Comparison of ENCODE assay signal across 18 cellular contexts in genomic region chr19:566844-567243, GRCh38. TPM values are rescaled to one million over a fixed set of nuclear protein-coding genes. Genes with fewer than 3 reads are reported as not detected.
A peak's percentile ranks its signal among the peaks of the same experiment; 100 is the strongest.
DNase-seq lines count a peak whose midpoint lies in the region; ATAC-seq and TF ChIP-seq lines count a peak whose summit lies in the region.
"Had no signal": no experiment of that assay in that cellular context is flagged by ENCODE, and none has a peak within 500 bp of the region (broad histone marks: within the 10 kb centered on the region; RNA-seq: fewer than 3 reads in every experiment).

No MANE protein-coding gene starts in this region.

- H3K36me3 ChIP-seq in muscle layer of duodenum (ENCODE audit: control insufficient read depth in 1 of 2, insufficient read depth in 2 of 2, low read length in 2 of 2) (no peaks in the 10 kb centered on the region), stomach smooth muscle (ENCODE audit: control insufficient read depth in 2 of 2, insufficient read depth in 2 of 2, low read length in 2 of 2) (no peaks in the 10 kb centered on the region)
- H3K36me3 ChIP-seq: right atrium auricular region had no signal

- no peaks in the 10 kb centered on the region for H3K9me3 ChIP-seq in muscle layer of duodenum (ENCODE audit: control insufficient read depth in 1 of 2, low read length in 2 of 2)
- H3K9me3 ChIP-seq in stomach smooth muscle (ENCODE audit: control insufficient read depth in 2 of 2, low read length in 2 of 2), result no peaks in the 10 kb centered on the region
- H3K9me3 ChIP-seq: mucosa of descending colon, right atrium auricular region had no signal

- peak overlapping the region; percentile 45 for H3K27ac ChIP-seq in muscle layer of duodenum (ENCODE audit: low read length)
- H3K27ac ChIP-seq in stomach smooth muscle (ENCODE audit: low read length), result peak overlapping the region; percentile 62
- H3K27ac ChIP-seq: right atrium auricular region had no signal

- no peaks in the 10 kb centered on the region for H3K36me3 Mint-ChIP-seq in IgD-negative memory B cell
- H3K36me3 Mint-ChIP-seq in activated T-cell treated with anti-CD3 and anti-CD28 coated beads, Interleukin-2, amount 50 U/mL, for 24 hours (ENCODE audit: low read depth), result no peaks in the 10 kb centered on the region
- H3K36me3 Mint-ChIP-seq: activated naive CD8-positive, alpha-beta T cell treated with anti-CD3 and anti-CD28 coated beads for 36 hours had no signal

- peak overlapping the region in 2 of 3 donors; percentile 46 to 88 for H3K27ac Mint-ChIP-seq in IgD-negative memory B cell
- no peak overlapping the region for H3K27ac Mint-ChIP-seq in activated T-cell treated with anti-CD3 and anti-CD28 coated beads, Interleukin-2, amount 50 U/mL, for 24 hours
- H3K27ac Mint-ChIP-seq: activated naive CD8-positive, alpha-beta T cell treated with anti-CD3 and anti-CD28 coated beads for 36 hours had no signal

- H3K4me1 ChIP-seq in muscle layer of duodenum (ENCODE audit: control insufficient read depth in 1 of 2, insufficient read depth in 2 of 2, low read length in 2 of 2), result peaks cover 3 to 4% of the 10 kb centered on the region in 2 donors
- H3K4me1 ChIP-seq in stomach smooth muscle (ENCODE audit: control insufficient read depth, insufficient read depth, low read length), result peaks cover 19% of the 10 kb centered on the region

- H3K27me3 ChIP-seq in muscle layer of duodenum (ENCODE audit: low read depth, low read length) (no peaks in the 10 kb centered on the region), stomach smooth muscle (ENCODE audit: control insufficient read depth in 1 of 2, insufficient read depth in 2 of 2, low read length in 2 of 2) (no peaks in the 10 kb centered on the region)
- H3K27me3 ChIP-seq: right atrium auricular region had no signal

- H3K4me3 ChIP-seq in fibroblast of pulmonary artery (replicated peaks; ENCODE audit: low read depth, low read length) (peak overlapping the region; percentile 12), muscle layer of duodenum (ENCODE audit: low read depth in 1 of 2, low read length in 2 of 2) (no peak overlapping the region), stomach smooth muscle (ENCODE audit: low read length in 2 of 2) (peak overlapping the region in 1 of 2 donors; percentile 29)
- H3K4me3 ChIP-seq: mucosa of descending colon, right atrium auricular region had no signal

- peak overlapping the region in 1 of 2 donors; percentile 31 for H3K9ac ChIP-seq in stomach smooth muscle (ENCODE audit: low read length in 2 of 2)

- TF ChIP-seq CTCF in fibroblast of pulmonary artery (IDR thresholded peaks at IDR 0.05; ENCODE audit: low read length, missing control alignments), result no peak

- H3K27me3 Mint-ChIP-seq in IgD-negative memory B cell, result no peaks in the 10 kb centered on the region
- H3K27me3 Mint-ChIP-seq in activated T-cell treated with anti-CD3 and anti-CD28 coated beads, Interleukin-2, amount 50 U/mL, for 24 hours, result no peaks in the 10 kb centered on the region

- peak overlapping the region in 1 of 4 donors; percentile 59 for H3K4me3 Mint-ChIP-seq in IgD-negative memory B cell
- H3K4me3 Mint-ChIP-seq in activated T-cell treated with anti-CD3 and anti-CD28 coated beads, Interleukin-2, amount 50 U/mL, for 24 hours, result no peak overlapping the region
- H3K4me3 Mint-ChIP-seq: activated naive CD8-positive, alpha-beta T cell treated with anti-CD3 and anti-CD28 coated beads for 36 hours had no signal

- no peak for ATAC-seq in SK-N-SH treated with all-trans-retinoic acid at 6 μM for 48 hours
- ATAC-seq: esophagus mucosa, mucosa of descending colon had no signal

- DNase-seq in fibroblast of pulmonary artery (ENCODE audit: low read depth) (no peak), DMS114 treated with DMSO at 0.1 percent for 48 hours (lab: John Stamatoyannopoulos, UW; ENCODE audit: unreplicated experiment) (no peak), D341Med (ENCODE audit: low spot score) (no peak)
- no peak for DNase-seq in activated T-cell treated with anti-CD3 and anti-CD28 coated beads, Interleukin-2, amount 50 U/mL, for 24 hours
- DNase-seq: activated CD4-positive, alpha-beta T cell treated with anti-CD3 and anti-CD28 coated beads for 4 hours; activated naive CD8-positive, alpha-beta T cell treated with anti-CD3 and anti-CD28 coated beads for 36 hours; effector CD8-positive, alpha-beta T cell; KG1; mucosa of descending colon; NCI-H1092 treated with DMSO at 0.1 percent for 48 hours; NCI-H524 treated with DMSO at 0.1 percent for 48 hours; nucleus accumbens had no signal

- H3K4me1 Mint-ChIP-seq in IgD-negative memory B cell, result peaks cover 4 to 7% (median 7%) of the 10 kb centered on the region in 3 donors
- peaks cover 14% of the 10 kb centered on the region for H3K4me1 Mint-ChIP-seq in activated T-cell treated with anti-CD3 and anti-CD28 coated beads, Interleukin-2, amount 50 U/mL, for 24 hours (ENCODE audit: low read depth)

- no peaks in the 10 kb centered on the region for H3K9me3 Mint-ChIP-seq in IgD-negative memory B cell
- H3K9me3 Mint-ChIP-seq in activated T-cell treated with anti-CD3 and anti-CD28 coated beads, Interleukin-2, amount 50 U/mL, for 24 hours, result no peaks in the 10 kb centered on the region
- H3K9me3 Mint-ChIP-seq: activated naive CD8-positive, alpha-beta T cell treated with anti-CD3 and anti-CD28 coated beads for 36 hours had no signal

TF ChIP-seq in SK-N-SH treated with all-trans-retinoic acid at 6 μM for 48 hours, 23 proteins besides CTCF, POLR2A, EP300 and RAD21:
- TF ChIP-seq, protein P1, sequence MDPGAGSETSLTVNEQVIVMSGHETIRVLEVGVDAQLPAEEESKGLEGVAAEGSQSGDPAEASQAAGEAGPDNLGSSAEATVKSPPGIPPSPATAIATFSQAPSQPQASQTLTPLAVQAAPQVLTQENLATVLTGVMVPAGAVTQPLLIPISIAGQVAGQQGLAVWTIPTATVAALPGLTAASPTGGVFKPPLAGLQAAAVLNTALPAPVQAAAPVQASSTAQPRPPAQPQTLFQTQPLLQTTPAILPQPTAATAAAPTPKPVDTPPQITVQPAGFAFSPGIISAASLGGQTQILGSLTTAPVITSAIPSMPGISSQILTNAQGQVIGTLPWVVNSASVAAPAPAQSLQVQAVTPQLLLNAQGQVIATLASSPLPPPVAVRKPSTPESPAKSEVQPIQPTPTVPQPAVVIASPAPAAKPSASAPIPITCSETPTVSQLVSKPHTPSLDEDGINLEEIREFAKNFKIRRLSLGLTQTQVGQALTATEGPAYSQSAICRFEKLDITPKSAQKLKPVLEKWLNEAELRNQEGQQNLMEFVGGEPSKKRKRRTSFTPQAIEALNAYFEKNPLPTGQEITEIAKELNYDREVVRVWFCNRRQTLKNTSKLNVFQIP (CRISPR knock-in tag; IDR thresholded peaks at IDR 0.05; ENCODE audit: borderline replicate concordance, low read depth), result no peak
- TF ChIP-seq RARB (CRISPR knock-in tag; IDR thresholded peaks at IDR 0.05), result no peak
- TF ChIP-seq, protein P2, sequence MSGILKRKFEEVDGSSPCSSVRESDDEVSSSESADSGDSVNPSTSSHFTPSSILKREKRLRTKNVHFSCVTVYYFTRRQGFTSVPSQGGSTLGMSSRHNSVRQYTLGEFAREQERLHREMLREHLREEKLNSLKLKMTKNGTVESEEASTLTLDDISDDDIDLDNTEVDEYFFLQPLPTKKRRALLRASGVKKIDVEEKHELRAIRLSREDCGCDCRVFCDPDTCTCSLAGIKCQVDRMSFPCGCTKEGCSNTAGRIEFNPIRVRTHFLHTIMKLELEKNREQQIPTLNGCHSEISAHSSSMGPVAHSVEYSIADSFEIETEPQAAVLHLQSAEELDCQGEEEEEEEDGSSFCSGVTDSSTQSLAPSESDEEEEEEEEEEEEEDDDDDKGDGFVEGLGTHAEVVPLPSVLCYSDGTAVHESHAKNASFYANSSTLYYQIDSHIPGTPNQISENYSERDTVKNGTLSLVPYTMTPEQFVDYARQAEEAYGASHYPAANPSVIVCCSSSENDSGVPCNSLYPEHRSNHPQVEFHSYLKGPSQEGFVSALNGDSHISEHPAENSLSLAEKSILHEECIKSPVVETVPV (CRISPR knock-in tag; IDR thresholded peaks at IDR 0.05), result no peak
- no peak for TF ChIP-seq PATZ1 (CRISPR knock-in tag; IDR thresholded peaks at IDR 0.05; ENCODE audit: borderline replicate concordance)
- TF ChIP-seq TOX (CRISPR knock-in tag; IDR thresholded peaks at IDR 0.05; ENCODE audit: borderline replicate concordance), result no peak
- TF ChIP-seq GLIS3 (CRISPR knock-in tag; IDR thresholded peaks at IDR 0.05), result no peak
- no peak for TF ChIP-seq OSR1 (CRISPR knock-in tag; IDR thresholded peaks at IDR 0.05)
- TF ChIP-seq PPARA (CRISPR knock-in tag; IDR thresholded peaks at IDR 0.05; ENCODE audit: borderline replicate concordance), result no peak
- TF ChIP-seq ESRRG (CRISPR knock-in tag; IDR thresholded peaks at IDR 0.05), result no peak

RNA-seq across cellular contexts. Expression of gene BSG, which starts 5.6 kb away (rescaled TPM):
- 287 TPM for polyA plus RNA-seq in IgD-negative memory B cell

RNA-seq across cellular contexts. Expression of gene HCN2, which starts 22.8 kb away (rescaled TPM):
- polyA plus RNA-seq in IgD-negative memory B cell, result not detected

RNA-seq across cellular contexts. Expression of gene GZMM, which starts 23.0 kb away (rescaled TPM):
- 15.8 TPM for polyA plus RNA-seq in IgD-negative memory B cell

RNA-seq across cellular contexts. Expression of gene CDC34, which starts 35.3 kb away (rescaled TPM):
- 20.1 TPM for polyA plus RNA-seq in IgD-negative memory B cell

RNA-seq across cellular contexts. Expression of gene TPGS1, which starts 59.5 kb away (rescaled TPM):
- polyA plus RNA-seq in IgD-negative memory B cell, result 13.8 TPM
